In genomic region chr5:158739941-158740340, GRCh38 we compare ENCODE assay signal across 19 cellular contexts.
DNase-seq lines count a peak whose midpoint lies in the region; ATAC-seq, FAIRE-seq and TF ChIP-seq lines count a peak whose summit lies in the region.
"Had no signal": no experiment of that assay in that cellular context is flagged by ENCODE, and none has a peak within 500 bp of the region (broad histone marks: within the 10 kb centered on the region; RNA-seq: fewer than 3 reads in every experiment).

No MANE protein-coding gene starts in this region.

- intact Hi-C loops in HepG2 (cut with micrococcal nuclease; ENCODE audit: unreplicated experiment) (no loop called here), aorta (cut with DNase I) (loop anchor here in 1 of 2 donors (5.0 kb wide), 1 partner anchor 43 kb away; no protein-coding TSS in a partner anchor)

- no peak overlapping the region for H3K4me2 ChIP-seq in HepG2 (ENCODE audit: low read depth, low read length)
- H3K4me2 ChIP-seq: A549, KMS-11 had no signal

- H3K4me1 ChIP-seq in liver (ENCODE audit: control insufficient read depth in 4 of 4, insufficient read depth in 4 of 4, low read length in 3 of 4) = no peaks in the 10 kb centered on the region
- H3K4me1 ChIP-seq in HepG2 (ENCODE audit: insufficient read depth, low read length) = no peaks in the 10 kb centered on the region
- H3K4me1 ChIP-seq in aorta (ENCODE audit: control insufficient read depth in 1 of 2, insufficient read depth in 2 of 2, low read length in 2 of 2) = peaks cover 0 to 6% of the 10 kb centered on the region in 2 donors
- H3K4me1 ChIP-seq: A549 had no signal

- H3K27me3 ChIP-seq in liver (ENCODE audit: control insufficient read depth in 4 of 4, insufficient read depth in 4 of 4, low read length in 3 of 4) = no peaks in the 10 kb centered on the region
- H3K27me3 ChIP-seq in HepG2 (ENCODE audit: control insufficient read depth in 1 of 2, insufficient read depth in 2 of 2, low read length in 2 of 2) = peaks cover 0 to 5% of the 10 kb centered on the region in 2 experiments; a peak in 1 of 5 replicates
- no peaks in the 10 kb centered on the region for H3K27me3 ChIP-seq in aorta (ENCODE audit: control insufficient read depth in 1 of 2, insufficient read depth in 2 of 2, low read length in 1 of 2)

- TF ChIP-seq RAD21 in liver (IDR thresholded peaks at IDR 0.05) = peak; percentile 51 to 53
- TF ChIP-seq RAD21 in HepG2 (CRISPR knock-in tag; IDR thresholded peaks at IDR 0.05) = no peak

- H3K36me3 ChIP-seq in liver (ENCODE audit: control insufficient read depth in 4 of 4, insufficient read depth in 3 of 4, low read depth in 1 of 4, low read length in 3 of 4) = no peaks in the 10 kb centered on the region
- H3K36me3 ChIP-seq in HepG2 (replicated peaks in 1 of 2; ENCODE audit: control insufficient read depth in 1 of 2, insufficient read depth in 2 of 2, low read length in 2 of 2) = no peaks in the 10 kb centered on the region
- H3K36me3 ChIP-seq in aorta (ENCODE audit: control insufficient read depth in 1 of 2, insufficient read depth in 2 of 2, low read length in 1 of 2) = no peaks in the 10 kb centered on the region

- ATAC-seq in HepG2 = no peak
- peak; percentile 82 for ATAC-seq in aorta (ENCODE audit: low FRiP score)
- ATAC-seq: A549; activated T-cell treated with anti-CD3 and anti-CD28 coated beads, Interleukin-2, amount 50 U/mL, for 4 hours had no signal

- DNase-seq in HepG2 (ENCODE audit: low spot score) (no peak), choroid plexus epithelial cell (ENCODE audit: low read depth) (peak; percentile 31), iPS-NIHi7 (ENCODE audit: extremely low spot score) (peak; percentile 13), aorta (no peak), T1000 (lab: John Stamatoyannopoulos, UW) (no peak), NCI-H146 (lab: John Stamatoyannopoulos, UW) (no peak), HK-2 (ENCODE audit: unreplicated experiment) (no peak)
- DNase-seq: activated CD4-positive, alpha-beta T cell treated with anti-CD3 and anti-CD28 coated beads for 1 hour; activated T-cell treated with anti-CD3 and anti-CD28 coated beads, Interleukin-2, amount 50 U/mL, for 4 hours; DMS 273 treated with DMSO at 0.1 percent for 48 hours; hypothalamus; mammary epithelial cell; NCI-H2107; occipital lobe had no signal

- CTCF ChIA-PET in HepG2 (lab: Yijun Ruan, JAX; ENCODE audit: low intra/inter-chr PET ratio, low total read pairs) = no interaction called here

- H3K79me2 ChIP-seq in HepG2 (ENCODE audit: insufficient read depth, low read length) = no peaks in the 10 kb centered on the region

- no peak for TF ChIP-seq EP300 in HepG2 (IDR thresholded peaks at IDR 0.05; ENCODE audit: low read depth in 2 of 2, low read length in 2 of 2)
- TF ChIP-seq EP300 in HepG2 (CRISPR knock-in tag; IDR thresholded peaks at IDR 0.05; ENCODE audit: borderline replicate concordance) = no peak

- no peaks in the 10 kb centered on the region for H4K20me1 ChIP-seq in HepG2 (ENCODE audit: insufficient read depth, low read length)

- H3K4me3 ChIP-seq in liver (ENCODE audit: low read depth in 1 of 3, low read length in 3 of 3) = no peak overlapping the region
- H3K4me3 ChIP-seq in HepG2 (replicated peaks in 1 of 3; ENCODE audit: insufficient read depth in 1 of 3, low read depth in 2 of 3, low read length in 3 of 3) = no peak overlapping the region
- no peak overlapping the region for H3K4me3 ChIP-seq in choroid plexus epithelial cell (ENCODE audit: low read depth, low read length)
- H3K4me3 ChIP-seq in aorta (ENCODE audit: low read length in 2 of 2) = no peak overlapping the region
- H3K4me3 ChIP-seq: A549 had no signal

- TF ChIP-seq POLR2A in HepG2 (IDR thresholded peaks at IDR 0.05; ENCODE audit: insufficient read depth in 1 of 2, low read depth in 2 of 2, low read length in 2 of 2) = no peak

- 80% methylated on average over 10 of the region's 10 CpGs for whole genome bisulfite sequencing in liver
- WGBS in HepG2 (ENCODE audit: low lambda C conversion rate) = 6% methylated on average over 10 of the region's 10 CpGs
- WGBS in aorta, 2 donors = 38 to 45% methylated on average over 10 of the region's 10 CpGs

- TF ChIP-seq CTCF in liver (IDR thresholded peaks at IDR 0.05; ENCODE audit: low read depth, low read length, missing input control) (no peak), HepG2 (CRISPR knock-in tag; IDR thresholded peaks at IDR 0.05) (no peak), choroid plexus epithelial cell (conservative IDR thresholded peaks at IDR 0.05; ENCODE audit: low read depth, low read length) (peak; percentile 49)

- FAIRE-seq in HepG2 (lab: Jason Lieb, UNC) = no peak
- FAIRE-seq: A549, astrocyte, GM12891 had no signal

- H2AFZ ChIP-seq in HepG2 (ENCODE audit: low read length) = no peak overlapping the region

- POLR2A ChIA-PET in HepG2 (lab: Yijun Ruan, JAX) = no interaction called here

- H3K9me3 ChIP-seq in liver (ENCODE audit: control insufficient read depth in 4 of 4, low read length in 3 of 4) (no peaks in the 10 kb centered on the region), HepG2 (ENCODE audit: low read length) (no peaks in the 10 kb centered on the region), aorta (ENCODE audit: control insufficient read depth, low read length) (no peaks in the 10 kb centered on the region)
- H3K9me3 ChIP-seq: A549 had no signal

- H3K27ac ChIP-seq in liver (ENCODE audit: low read depth in 1 of 2, low read length in 2 of 2) (no peak overlapping the region), HepG2 (ENCODE audit: extremely low read length, insufficient read depth, low read length) (no peak overlapping the region), aorta (ENCODE audit: low read depth in 1 of 2, low read length in 2 of 2) (no peak overlapping the region)
- H3K27ac ChIP-seq: A549, KMS-11 had no signal

- BruUV-seq in HepG2 (replicated peaks; lab: Mats Ljungman, UMichigan) = no TSS peak

- in situ Hi-C loops in HepG2 (cut with HindIII; ENCODE audit: extremely low pct_ligation_motif_present, low pct_unique_long_range_greater_than_20kb) = no loop called here

- H3K9ac ChIP-seq in liver (ENCODE audit: low read depth in 1 of 2, low read length in 2 of 2) (no peak overlapping the region), HepG2 (ENCODE audit: insufficient read depth, low read depth, low read length) (no peak overlapping the region)
- H3K9ac ChIP-seq: KMS-11 had no signal

TF ChIP-seq in liver, 16 proteins besides CTCF, POLR2A, EP300 and RAD21:
- TF ChIP-seq HNF4G (IDR thresholded peaks at IDR 0.05) (no peak), GABPA (IDR thresholded peaks at IDR 0.05 in 1 of 2, conservative IDR thresholded peaks at IDR 0.05 in 1 of 2) (no peak), YY1 (IDR thresholded peaks at IDR 0.05) (no peak), MAX (IDR thresholded peaks at IDR 0.05) (no peak), HNF4A (conservative IDR thresholded peaks at IDR 0.05) (no peak), TAF1 (conservative IDR thresholded peaks at IDR 0.05) (no peak), EGR1 (IDR thresholded peaks at IDR 0.05; ENCODE audit: low read depth in 2 of 2) (no peak)

TF ChIP-seq in HepG2, 621 proteins besides CTCF, POLR2A, EP300 and RAD21:
- TF ChIP-seq PAWR (CRISPR knock-in tag; IDR thresholded peaks at IDR 0.05; ENCODE audit: borderline replicate concordance) (no peak), HDAC2 (CRISPR knock-in tag; IDR thresholded peaks at IDR 0.05) (no peak), TAF15 (IDR thresholded peaks at IDR 0.05; ENCODE audit: low read depth, low read length, poor library complexity, severe bottlenecking) (no peak), SCMH1 (CRISPR knock-in tag; IDR thresholded peaks at IDR 0.05; ENCODE audit: borderline replicate concordance) (no peak), CREM (IDR thresholded peaks at IDR 0.05) (no peak), CREM (CRISPR knock-in tag; IDR thresholded peaks at IDR 0.05) (no peak), U2AF1 (optimal IDR thresholded peaks at IDR 0.05; ENCODE audit: low read depth, low read length) (no peak), HMGA1 (CRISPR knock-in tag; conservative IDR thresholded peaks at IDR 0.05) (no peak), KDM2A (CRISPR knock-in tag; IDR thresholded peaks at IDR 0.05; ENCODE audit: borderline replicate concordance, low read depth) (no peak), ETS1 (CRISPR knock-in tag; IDR thresholded peaks at IDR 0.05) (no peak), ZNF569 (CRISPR knock-in tag; IDR thresholded peaks at IDR 0.05; ENCODE audit: borderline replicate concordance) (no peak), IRF1 (CRISPR knock-in tag; IDR thresholded peaks at IDR 0.05; ENCODE audit: low read depth) (no peak), NFYC (CRISPR knock-in tag; IDR thresholded peaks at IDR 0.05) (no peak), ZNF446 (CRISPR knock-in tag; IDR thresholded peaks at IDR 0.05) (no peak), SKI (IDR thresholded peaks at IDR 0.05; ENCODE audit: partially characterized antibody) (no peak), TCF12 (IDR thresholded peaks at IDR 0.05) (no peak), TCF12 (CRISPR knock-in tag; IDR thresholded peaks at IDR 0.05) (no peak)

Comparison
In these comparisons a context has a peak if more than half of its experiments do, and no peak if none do; other contexts are left out.
1. DNase-seq: peak in choroid plexus epithelial cell (single experiment) and iPS-NIHi7 (single experiment); none in HepG2 (single experiment), aorta (0 of 2), T1000 (single experiment), NCI-H146 (single experiment) and HK-2 (single experiment).